21 cellular contexts compared by ENCODE assay signal in genomic region chr6:21970560-21970959, GRCh38.
A peak's percentile ranks its signal among the peaks of the same experiment; 100 is the strongest.
DNase-seq lines count a peak whose midpoint lies in the region; ATAC-seq and TF ChIP-seq lines count a peak whose summit lies in the region.
"Had no signal": no experiment of that assay in that cellular context is flagged by ENCODE, and none has a peak within 500 bp of the region (broad histone marks: within the 10 kb centered on the region; RNA-seq: fewer than 3 reads in every experiment).

No MANE protein-coding gene starts in this region.

- CTCF ChIA-PET in T-cell (lab: Charles Lee), result no interaction called here

- no peak overlapping the region for H3K27ac Mint-ChIP-seq in T-cell
- H3K27ac Mint-ChIP-seq: activated CD8-positive, alpha-beta T cell treated with anti-CD3 and anti-CD28 coated beads for 36 hours; naive thymus-derived CD8-positive, alpha-beta T cell had no signal

- H3K9ac ChIP-seq in Loucy (ENCODE audit: low read depth, low read length, poor library complexity, severe bottlenecking) (no peak overlapping the region), parathyroid adenoma (no peak overlapping the region)

- H4K20me1 ChIP-seq in Loucy (ENCODE audit: insufficient read depth, low read length, poor library complexity, severe bottlenecking), result peaks cover 37% of the 10 kb centered on the region

- H3K9me3 Mint-ChIP-seq in T-cell, result no peaks in the 10 kb centered on the region
- H3K9me3 Mint-ChIP-seq: activated CD8-positive, alpha-beta T cell treated with anti-CD3 and anti-CD28 coated beads for 36 hours; naive thymus-derived CD8-positive, alpha-beta T cell had no signal

- H3K4me1 ChIP-seq in Loucy (ENCODE audit: insufficient read depth, low read length, poor library complexity, severe bottlenecking), result peaks cover 41% of the 10 kb centered on the region
- H3K4me1 ChIP-seq in parathyroid adenoma, result peaks cover 13% of the 10 kb centered on the region
- H3K4me1 ChIP-seq: colonic mucosa, pancreas had no signal

- H3K79me2 ChIP-seq in Loucy (ENCODE audit: insufficient read depth, low read length) (peaks cover 82% of the 10 kb centered on the region), parathyroid adenoma (no peaks in the 10 kb centered on the region)

- H3K4me2 ChIP-seq in Loucy (ENCODE audit: low read depth, low read length, poor library complexity, severe bottlenecking) (peak overlapping the region; percentile 42), parathyroid adenoma (ENCODE audit: low read length) (peak overlapping the region; percentile 37)

- POLR2A ChIA-PET in T-cell (lab: Charles Lee), result no interaction called here

- ATAC-seq in HG03571 (IDR thresholded peaks at IDR 0.05; ENCODE audit: unreplicated experiment), result no peak
- no peak for ATAC-seq in T-cell (replicated peaks in 1 of 4)
- ATAC-seq: activated CD4-positive, CD25-positive, alpha-beta regulatory T cell treated with anti-CD3 and anti-CD28 coated beads, Interleukin-2, amount 50 U/mL, for 24 hours; activated CD8-positive, alpha-beta T cell treated with anti-CD3 and anti-CD28 coated beads for 36 hours; naive thymus-derived CD8-positive, alpha-beta T cell; pancreas had no signal

- H3K9me3 ChIP-seq in Loucy (ENCODE audit: insufficient read depth, low read depth, low read length) (0 out of 2 replicates have a peak, but pooled peaks cover 4% of the 10 kb centered on the region), parathyroid adenoma (ENCODE audit: control insufficient read depth, low read length) (no peaks in the 10 kb centered on the region)
- H3K9me3 ChIP-seq: colonic mucosa, pancreas, sigmoid colon had no signal

- TF ChIP-seq CTCF in Loucy (conservative IDR thresholded peaks at IDR 0.05; ENCODE audit: low read length), result no peak
- no peak for TF ChIP-seq CTCF in parathyroid adenoma (IDR thresholded peaks at IDR 0.05)

- H3K27me3 Mint-ChIP-seq in T-cell, result no peaks in the 10 kb centered on the region

- H3K4me3 ChIP-seq in Loucy (ENCODE audit: low read length, poor library complexity, severe bottlenecking), result no peak overlapping the region
- no peak overlapping the region for H3K4me3 ChIP-seq in parathyroid adenoma (ENCODE audit: low read depth, low read length)
- H3K4me3 ChIP-seq: colonic mucosa, pancreas, sigmoid colon had no signal

- H3K4me3 Mint-ChIP-seq in T-cell, result no peak overlapping the region
- H3K4me3 Mint-ChIP-seq: activated CD8-positive, alpha-beta T cell treated with anti-CD3 and anti-CD28 coated beads for 36 hours; naive thymus-derived CD8-positive, alpha-beta T cell had no signal

- H3K27me3 ChIP-seq in Loucy (ENCODE audit: insufficient read depth, low read length, poor library complexity, severe bottlenecking) (no peaks in the 10 kb centered on the region), parathyroid adenoma (ENCODE audit: control insufficient read depth, insufficient read depth, low read length) (no peaks in the 10 kb centered on the region)
- H3K27me3 ChIP-seq: colonic mucosa, pancreas, sigmoid colon had no signal

- peaks cover 0 to 6% (median 3%) of the 10 kb centered on the region in 3 donors for H3K4me1 Mint-ChIP-seq in T-cell

- no peaks in the 10 kb centered on the region; the same call in 1 of the 2 replicates for H3F3A ChIP-seq in Loucy (ENCODE audit: low read depth)

- H2AFZ ChIP-seq in Loucy (ENCODE audit: low read length) (no peak overlapping the region), parathyroid adenoma (peak overlapping the region; percentile 27)

- peak; percentile 31 for DNase-seq in CD1c-positive myeloid dendritic cell (ENCODE audit: extremely low spot score)
- peak; percentile 37 for DNase-seq in dermis blood vessel endothelial cell
- DNase-seq in effector CD8-positive, alpha-beta T cell (lab: John Stamatoyannopoulos, UW), result no peak
- DNase-seq in T-cell, result no peak
- DNase-seq: activated CD8-positive, alpha-beta T cell treated with anti-CD3 and anti-CD28 coated beads for 36 hours; activated effector memory CD4-positive, alpha-beta T cell treated with anti-CD3 and anti-CD28 coated beads, Interleukin-2, amount 50 U/mL, for 16 hours; activated T-cell treated with anti-CD3 and anti-CD28 coated beads for 4 hours; colonic mucosa; DMS79 treated with DMSO at 0.1 percent for 48 hours; Karpas-422; naive thymus-derived CD8-positive, alpha-beta T cell; NCI-H1105; NCI-H2029 treated with DMSO at 0.1 percent for 48 hours; NCI-H524 treated with DMSO at 0.1 percent for 48 hours; pancreas; sigmoid colon; T-helper 9 cell had no signal

- no peaks in the 10 kb centered on the region for H3K36me3 Mint-ChIP-seq in T-cell
- H3K36me3 Mint-ChIP-seq: naive thymus-derived CD8-positive, alpha-beta T cell had no signal

- peaks cover 42% of the 10 kb centered on the region for H3K36me3 ChIP-seq in Loucy (ENCODE audit: insufficient read depth, low read length)
- no peaks in the 10 kb centered on the region for H3K36me3 ChIP-seq in parathyroid adenoma (ENCODE audit: control insufficient read depth, insufficient read depth, low read length)
- H3K36me3 ChIP-seq: colonic mucosa, pancreas, sigmoid colon had no signal

- peak overlapping the region; percentile 42 for H3K27ac ChIP-seq in parathyroid adenoma
- H3K27ac ChIP-seq: colonic mucosa, pancreas, sigmoid colon had no signal

- no peaks in the 10 kb centered on the region for H3K9me2 ChIP-seq in Loucy (replicated peaks; ENCODE audit: low read depth, low read length)

Comparison
In these comparisons a context has a peak if more than half of its experiments do, and no peak if none do; other contexts are left out.
1. DNase-seq: peak in CD1c-positive myeloid dendritic cell (single experiment) and dermis blood vessel endothelial cell (single experiment); none in effector CD8-positive, alpha-beta T cell (single experiment) and T-cell (0 of 34).